Comparison of ENCODE assay signal across 1 cellular context in the genomic region with DNA sequence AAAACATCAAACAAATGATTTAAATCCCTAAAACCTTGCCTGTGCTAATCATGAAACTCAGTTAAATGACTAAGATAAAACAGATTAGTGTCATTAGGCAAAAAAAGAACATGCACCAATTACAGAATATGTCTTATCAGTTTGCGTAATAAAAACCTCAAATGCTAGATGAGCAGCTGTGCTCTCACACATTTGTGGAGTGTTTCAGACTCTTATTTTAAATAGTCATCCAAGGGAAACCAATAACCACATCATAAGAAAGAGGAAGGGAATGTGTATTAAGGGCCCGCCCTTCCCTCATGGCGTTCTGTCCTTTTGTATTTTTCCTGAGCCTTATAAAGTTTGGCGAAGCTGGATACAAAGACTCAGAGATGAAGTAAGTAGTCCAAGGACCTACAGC.
TF ChIP-seq lines count a peak whose summit lies in the region.

No MANE protein-coding gene starts in this region.

TF ChIP-seq in K562, 482 proteins besides CTCF, POLR2A, EP300 and RAD21:
- TF ChIP-seq, protein P1, sequence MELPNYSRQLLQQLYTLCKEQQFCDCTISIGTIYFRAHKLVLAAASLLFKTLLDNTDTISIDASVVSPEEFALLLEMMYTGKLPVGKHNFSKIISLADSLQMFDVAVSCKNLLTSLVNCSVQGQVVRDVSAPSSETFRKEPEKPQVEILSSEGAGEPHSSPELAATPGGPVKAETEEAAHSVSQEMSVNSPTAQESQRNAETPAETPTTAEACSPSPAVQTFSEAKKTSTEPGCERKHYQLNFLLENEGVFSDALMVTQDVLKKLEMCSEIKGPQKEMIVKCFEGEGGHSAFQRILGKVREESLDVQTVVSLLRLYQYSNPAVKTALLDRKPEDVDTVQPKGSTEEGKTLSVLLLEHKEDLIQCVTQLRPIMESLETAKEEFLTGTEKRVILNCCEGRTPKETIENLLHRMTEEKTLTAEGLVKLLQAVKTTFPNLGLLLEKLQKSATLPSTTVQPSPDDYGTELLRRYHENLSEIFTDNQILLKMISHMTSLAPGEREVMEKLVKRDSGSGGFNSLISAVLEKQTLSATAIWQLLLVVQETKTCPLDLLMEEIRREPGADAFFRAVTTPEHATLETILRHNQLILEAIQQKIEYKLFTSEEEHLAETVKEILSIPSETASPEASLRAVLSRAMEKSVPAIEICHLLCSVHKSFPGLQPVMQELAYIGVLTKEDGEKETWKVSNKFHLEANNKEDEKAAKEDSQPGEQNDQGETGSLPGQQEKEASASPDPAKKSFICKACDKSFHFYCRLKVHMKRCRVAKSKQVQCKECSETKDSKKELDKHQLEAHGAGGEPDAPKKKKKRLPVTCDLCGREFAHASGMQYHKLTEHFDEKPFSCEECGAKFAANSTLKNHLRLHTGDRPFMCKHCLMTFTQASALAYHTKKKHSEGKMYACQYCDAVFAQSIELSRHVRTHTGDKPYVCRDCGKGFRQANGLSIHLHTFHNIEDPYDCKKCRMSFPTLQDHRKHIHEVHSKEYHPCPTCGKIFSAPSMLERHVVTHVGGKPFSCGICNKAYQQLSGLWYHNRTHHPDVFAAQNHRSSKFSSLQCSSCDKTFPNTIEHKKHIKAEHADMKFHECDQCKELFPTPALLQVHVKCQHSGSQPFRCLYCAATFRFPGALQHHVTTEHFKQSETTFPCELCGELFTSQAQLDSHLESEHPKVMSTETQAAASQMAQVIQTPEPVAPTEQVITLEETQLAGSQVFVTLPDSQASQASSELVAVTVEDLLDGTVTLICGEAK (IDR thresholded peaks at IDR 0.05), result peak; percentile 34; the same call in 1 of the 2 replicates
- TF ChIP-seq, protein P1 (CRISPR knock-in tag; IDR thresholded peaks at IDR 0.05), result no peak
- TF ChIP-seq, protein P2, sequence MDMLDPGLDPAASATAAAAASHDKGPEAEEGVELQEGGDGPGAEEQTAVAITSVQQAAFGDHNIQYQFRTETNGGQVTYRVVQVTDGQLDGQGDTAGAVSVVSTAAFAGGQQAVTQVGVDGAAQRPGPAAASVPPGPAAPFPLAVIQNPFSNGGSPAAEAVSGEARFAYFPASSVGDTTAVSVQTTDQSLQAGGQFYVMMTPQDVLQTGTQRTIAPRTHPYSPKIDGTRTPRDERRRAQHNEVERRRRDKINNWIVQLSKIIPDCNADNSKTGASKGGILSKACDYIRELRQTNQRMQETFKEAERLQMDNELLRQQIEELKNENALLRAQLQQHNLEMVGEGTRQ (CRISPR knock-in tag; IDR thresholded peaks at IDR 0.05), result no peak
- TF ChIP-seq PPARD (CRISPR knock-in tag; IDR thresholded peaks at IDR 0.05) (no peak), RBBP5 (IDR thresholded peaks at IDR 0.05; ENCODE audit: borderline replicate concordance, insufficient read depth, low read length, poor library complexity, severe bottlenecking) (no peak), KDM2B (CRISPR knock-in tag; IDR thresholded peaks at IDR 0.05) (no peak)
